21 cellular contexts compared by ENCODE assay signal in the genomic region with DNA sequence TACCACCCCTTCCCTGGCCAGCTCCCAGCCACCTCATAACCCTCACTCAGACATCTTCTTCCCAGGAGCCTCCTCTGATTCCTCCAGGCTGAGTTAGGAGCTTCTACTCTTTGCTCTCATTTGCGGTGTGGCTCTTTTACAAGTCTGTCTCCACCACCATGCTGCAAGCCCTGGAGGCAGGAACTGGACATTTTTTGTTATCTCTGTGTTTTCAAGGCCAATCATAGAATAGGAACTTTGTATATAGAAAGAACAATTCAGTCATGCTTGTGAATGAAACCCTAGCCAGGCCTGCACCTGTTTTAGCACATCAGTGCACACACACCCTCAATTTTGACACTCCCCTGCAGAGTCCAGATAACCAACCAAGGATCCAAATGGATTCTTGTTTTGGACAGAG.
DNase-seq lines count a peak whose midpoint lies in the region; ATAC-seq and TF ChIP-seq lines count a peak whose summit lies in the region.
"Had no signal": no experiment of that assay in that cellular context is flagged by ENCODE, and none has a peak within 500 bp of the region (broad histone marks: within the 10 kb centered on the region; RNA-seq: fewer than 3 reads in every experiment).

No MANE protein-coding gene starts in this region.

- TF ChIP-seq POLR2A in body of pancreas (IDR thresholded peaks at IDR 0.05) = no peak
- peak in 1 of 2 donors; percentile 19 for TF ChIP-seq POLR2A in thyroid gland (IDR thresholded peaks at IDR 0.05)

- no peak overlapping the region for H3K4me3 Mint-ChIP-seq in nephron
- H3K4me3 Mint-ChIP-seq: activated CD4-positive, alpha-beta T cell treated with anti-CD3 and anti-CD28 coated beads, Interleukin-2, amount 10 ng/mL, durations not matched to agents 7 days and 5 days; activated CD8-positive, alpha-beta memory T cell treated with anti-CD3 and anti-CD28 coated beads, Interleukin-2, amount 10 ng/mL, durations not matched to agents 7 days and 5 days; activated T-helper 1 cell treated with anti-CD3 and anti-CD28 coated beads, Interleukin-12 subunit alpha, Interleukin-12 subunit beta, Interleukin-2, Interleukin-4 antibody, amounts not matched to agents 30 ng/mL and 10 ng/mL and 1 ng/mL, durations not matched to agents 14 hours and 24 hours and 36 hours; naive thymus-derived CD4-positive, alpha-beta T cell had no signal

- ATAC-seq in body of pancreas = no peak
- ATAC-seq in HG03342 (IDR thresholded peaks at IDR 0.05; ENCODE audit: unreplicated experiment) = no peak
- no peak for ATAC-seq in HG03095 (IDR thresholded peaks at IDR 0.05; ENCODE audit: unreplicated experiment)
- ATAC-seq: activated CD8-positive, alpha-beta memory T cell treated with anti-CD3 and anti-CD28 coated beads, Interleukin-2, amount 10 ng/mL, durations not matched to agents 7 days and 5 days; naive thymus-derived CD4-positive, alpha-beta T cell had no signal

- no peaks in the 10 kb centered on the region for H3K9me3 ChIP-seq in body of pancreas
- H3K9me3 ChIP-seq in thyroid gland = no peaks in the 10 kb centered on the region
- H3K9me3 ChIP-seq: transverse colon had no signal

- H3K4me1 Mint-ChIP-seq in nephron = peaks cover 32% of the 10 kb centered on the region
- H3K4me1 Mint-ChIP-seq: activated CD4-positive, alpha-beta T cell treated with anti-CD3 and anti-CD28 coated beads, Interleukin-2, amount 10 ng/mL, durations not matched to agents 7 days and 5 days; activated CD8-positive, alpha-beta memory T cell treated with anti-CD3 and anti-CD28 coated beads, Interleukin-2, amount 10 ng/mL, durations not matched to agents 7 days and 5 days; naive thymus-derived CD4-positive, alpha-beta T cell had no signal

- H3K36me3 ChIP-seq in body of pancreas (replicated peaks in 1 of 2; ENCODE audit: insufficient read depth in 1 of 2, low read depth in 2 of 2) (no peaks in the 10 kb centered on the region), thyroid gland (no peaks in the 10 kb centered on the region)
- H3K36me3 ChIP-seq: transverse colon had no signal

- WGBS in body of pancreas, 2 donors = 42 to 77% methylated on average over 1 of the region's 1 CpG
- 81 to 88% methylated on average over 1 of the region's 1 CpG for WGBS in thyroid gland, 2 donors

- intact Hi-C loops in body of pancreas (cut with DNase I) (no loop called here), thyroid gland (cut with DNase I) (no loop called here)

- peak overlapping the region; percentile 73 to 87 (median 80) for H3K27ac Mint-ChIP-seq in nephron
- H3K27ac Mint-ChIP-seq: activated CD4-positive, alpha-beta T cell treated with anti-CD3 and anti-CD28 coated beads, Interleukin-2, amount 10 ng/mL, durations not matched to agents 7 days and 5 days; activated CD8-positive, alpha-beta memory T cell treated with anti-CD3 and anti-CD28 coated beads, Interleukin-2, amount 10 ng/mL, durations not matched to agents 7 days and 5 days; activated T-helper 1 cell treated with anti-CD3 and anti-CD28 coated beads, Interleukin-12 subunit alpha, Interleukin-12 subunit beta, Interleukin-2, Interleukin-4 antibody, amounts not matched to agents 30 ng/mL and 10 ng/mL and 1 ng/mL, durations not matched to agents 14 hours and 24 hours and 36 hours had no signal

- H3K4me1 ChIP-seq in body of pancreas = peaks cover 38% of the 10 kb centered on the region
- peaks cover 28 to 35% of the 10 kb centered on the region in 2 donors for H3K4me1 ChIP-seq in thyroid gland

- H3K27ac ChIP-seq in body of pancreas = peak overlapping the region in 3 of 4 donors; percentile 36 to 73 (median 59)
- peak overlapping the region; percentile 84 to 97 (median 88) for H3K27ac ChIP-seq in thyroid gland
- H3K27ac ChIP-seq: transverse colon had no signal

- no peaks in the 10 kb centered on the region for H3K36me3 Mint-ChIP-seq in nephron (ENCODE audit: low read depth)
- H3K36me3 Mint-ChIP-seq: activated CD8-positive, alpha-beta memory T cell treated with anti-CD3 and anti-CD28 coated beads, Interleukin-2, amount 10 ng/mL, durations not matched to agents 7 days and 5 days; naive thymus-derived CD4-positive, alpha-beta T cell had no signal

- H3K9me3 Mint-ChIP-seq in nephron = no peaks in the 10 kb centered on the region
- H3K9me3 Mint-ChIP-seq: activated CD4-positive, alpha-beta T cell treated with anti-CD3 and anti-CD28 coated beads, Interleukin-2, amount 10 ng/mL, durations not matched to agents 7 days and 5 days; activated T-helper 1 cell treated with anti-CD3 and anti-CD28 coated beads, Interleukin-12 subunit alpha, Interleukin-12 subunit beta, Interleukin-2, Interleukin-4 antibody, amounts not matched to agents 30 ng/mL and 10 ng/mL and 1 ng/mL, durations not matched to agents 14 hours and 24 hours and 36 hours had no signal

- no peak for TF ChIP-seq CTCF in body of pancreas (IDR thresholded peaks at IDR 0.05)
- TF ChIP-seq CTCF in nephron (IDR thresholded peaks at IDR 0.05; ENCODE audit: unreplicated experiment in 3 of 3) = no peak
- no peak for TF ChIP-seq CTCF in thyroid gland (IDR thresholded peaks at IDR 0.05)

- peak; percentile 74 for DNase-seq in NCI-H1048 (lab: John Stamatoyannopoulos, UW)
- no peak for DNase-seq in body of pancreas
- DNase-seq in thyroid gland = peak in 1 of 2 donors; percentile 54
- DNase-seq in NCI-H2196 (lab: John Stamatoyannopoulos, UW; ENCODE audit: unreplicated experiment) = no peak
- DNase-seq: activated CD4-positive, alpha-beta T cell treated with anti-CD3 and anti-CD28 coated beads, Interleukin-2, amount 10 ng/mL, durations not matched to agents 7 days and 5 days; activated CD8-positive, alpha-beta memory T cell treated with anti-CD3 and anti-CD28 coated beads, Interleukin-2, amount 10 ng/mL, durations not matched to agents 7 days and 5 days; activated naive CD4-positive, alpha-beta T cell treated with anti-CD3 and anti-CD28 coated beads, Interleukin-2, amount 50 U/mL, for 16 hours; effector memory CD4-positive, alpha-beta T cell; erythroblast; KBM-7; mesendoderm; naive thymus-derived CD4-positive, alpha-beta T cell; SK-N-SH; stimulated activated CD4-positive, alpha-beta T cell treated with anti-CD3 and anti-CD28 coated beads, Interleukin-12 subunit alpha, Interleukin-12 subunit beta, amount 100 ng/mL, for 4 hours; stimulated activated CD4-positive, alpha-beta T cell treated with anti-CD3 and anti-CD28 coated beads, Interleukin-4, amount 100 ng/mL, for 4 hours; stimulated activated naive CD4-positive, alpha-beta T cell; transverse colon had no signal

- no peak overlapping the region for H3K4me3 ChIP-seq in body of pancreas
- no peak overlapping the region for H3K4me3 ChIP-seq in thyroid gland (replicated peaks in 1 of 3)
- H3K4me3 ChIP-seq: transverse colon had no signal

- H3K27me3 ChIP-seq in body of pancreas (no peaks in the 10 kb centered on the region), thyroid gland (no peaks in the 10 kb centered on the region)
- H3K27me3 ChIP-seq: transverse colon had no signal

- H3K27me3 Mint-ChIP-seq in nephron (ENCODE audit: low read depth) = no peaks in the 10 kb centered on the region
